ENCODE assay signal across 8 cellular contexts in the genomic region with DNA sequence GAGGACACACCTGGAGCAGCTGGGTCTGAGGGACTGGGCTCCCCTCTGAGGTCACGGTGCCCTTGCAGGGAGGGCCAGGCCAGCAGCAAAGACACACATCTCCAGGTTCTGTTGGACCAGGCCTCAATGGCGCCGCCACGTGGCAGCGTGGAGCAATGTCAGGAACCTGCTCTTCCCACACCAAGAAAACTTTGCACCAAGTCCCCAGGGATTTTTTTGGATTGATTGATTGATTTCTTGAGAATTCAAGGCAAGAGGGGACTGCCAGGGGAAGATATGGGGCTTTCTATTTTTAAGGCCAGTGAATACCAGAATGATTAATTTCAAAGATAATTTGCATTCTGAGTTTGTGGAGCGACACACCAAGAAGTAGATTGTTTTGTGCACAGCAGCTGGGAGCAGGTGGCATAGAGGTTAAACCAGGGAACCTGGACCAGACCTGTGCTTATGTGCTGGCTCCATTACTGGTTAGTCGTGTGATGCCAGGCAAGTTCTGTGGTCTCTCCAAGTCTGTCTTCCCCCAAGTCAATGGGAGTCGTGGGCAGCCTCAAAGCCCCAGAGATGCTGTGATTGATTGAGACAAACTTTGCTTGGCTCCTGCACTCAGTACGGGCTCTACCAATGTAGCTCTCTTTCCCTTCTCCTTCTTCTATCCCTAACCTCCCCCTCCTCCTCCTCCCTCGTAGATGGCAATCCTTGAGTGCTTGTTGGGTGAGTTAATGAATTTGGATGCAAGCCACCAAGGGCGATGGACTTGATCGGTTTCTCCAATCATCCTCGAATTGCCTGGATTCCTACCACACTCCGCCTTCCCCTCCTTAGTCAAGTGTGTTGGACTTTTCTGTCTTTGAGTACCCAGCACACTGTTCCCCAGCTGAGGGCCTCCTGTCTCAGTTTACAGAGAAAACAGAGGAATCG.
DNase-seq lines count a peak whose midpoint lies in the region; ATAC-seq, FAIRE-seq and TF ChIP-seq lines count a peak whose summit lies in the region.

No MANE protein-coding gene starts in this region.

- ATAC-seq in GM18502 (IDR thresholded peaks at IDR 0.05; ENCODE audit: poor library complexity, unreplicated experiment) (peak; percentile 64), HG03175 (IDR thresholded peaks at IDR 0.05; ENCODE audit: unreplicated experiment) (no peak), GM18909 (IDR thresholded peaks at IDR 0.05; ENCODE audit: poor library complexity, unreplicated experiment) (no peak)

- H3K4me1 ChIP-seq in SJCRH30: no peaks in the 10 kb centered on the region

- no peaks in the 10 kb centered on the region for H3K9me3 ChIP-seq in SJCRH30 (replicated peaks)

- no peaks in the 10 kb centered on the region for H3K36me3 ChIP-seq in SJCRH30
- H3K36me3 ChIP-seq in bronchial epithelial cell (ENCODE audit: control insufficient read depth, insufficient read depth, low read length): no peaks in the 10 kb centered on the region

- DNase-seq in SJCRH30: peak; percentile 41 to 55
- DNase-seq in bronchial epithelial cell (ENCODE audit: low read depth): no peak
- peak; percentile 47 to 57 for DNase-seq in lung microvascular endothelial cell (ENCODE audit: low read depth in 2 of 2)
- DNase-seq in OCI-M2 (lab: John Stamatoyannopoulos, UW; ENCODE audit: unreplicated experiment): no peak

- TF ChIP-seq CTCF in 22Rv1 (IDR thresholded peaks at IDR 0.05): peak; percentile 77
- peak; percentile 75 for TF ChIP-seq CTCF in bronchial epithelial cell (IDR thresholded peaks at IDR 0.05; ENCODE audit: insufficient read depth, low read length, severe bottlenecking)

- no peak overlapping the region for H3K27ac ChIP-seq in 22Rv1
- no peak overlapping the region for H3K27ac ChIP-seq in SJCRH30

- FAIRE-seq in bronchial epithelial cell (lab: Jason Lieb, UNC): no peak

- no peak overlapping the region for H3K4me3 ChIP-seq in SJCRH30
- no peak overlapping the region for H3K4me3 ChIP-seq in bronchial epithelial cell (ENCODE audit: low read depth, low read length)

- no peaks in the 10 kb centered on the region for H3K27me3 ChIP-seq in SJCRH30
- no peaks in the 10 kb centered on the region for H3K27me3 ChIP-seq in bronchial epithelial cell (ENCODE audit: control insufficient read depth, insufficient read depth, low read length)

Comparison
In these comparisons a context has a peak if more than half of its experiments do, and no peak if none do; other contexts are left out.
1. DNase-seq: peak in SJCRH30 (2 of 2) and lung microvascular endothelial cell (2 of 2); none in bronchial epithelial cell (single experiment) and OCI-M2 (single experiment).